Comparison of ENCODE assay signal across 25 cellular contexts in the genomic region with DNA sequence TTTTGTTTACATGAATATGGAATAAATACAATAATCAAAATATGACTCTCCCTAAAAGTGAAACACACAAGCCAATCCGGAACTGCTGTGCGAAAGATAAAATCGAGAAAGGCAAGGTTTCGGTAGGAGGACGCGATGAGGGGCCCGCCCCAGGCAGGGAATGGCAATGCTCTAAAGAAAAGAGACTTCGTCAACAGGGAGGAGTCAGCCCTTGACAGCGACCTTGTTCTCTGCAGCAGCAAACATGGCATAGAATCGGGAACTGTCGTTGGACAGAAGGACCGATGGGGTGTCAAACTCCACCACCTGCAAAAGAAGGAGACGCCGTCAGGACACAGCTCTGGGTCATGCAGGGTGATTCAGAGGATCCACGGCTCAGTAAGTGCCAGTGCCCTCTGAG.
"Had no signal": no experiment of that assay in that cellular context is flagged by ENCODE, and none has a peak within 500 bp of the region (broad histone marks: within the 10 kb centered on the region; RNA-seq: fewer than 3 reads in every experiment).

No MANE protein-coding gene starts in this region.

- H3K27me3 ChIP-seq: colonic mucosa, esophagus squamous epithelium, gastrocnemius medialis, heart left ventricle, hepatocyte, left lung had no signal

- H3K27ac ChIP-seq: colonic mucosa, epithelial cell of prostate, esophagus squamous epithelium, gastrocnemius medialis, heart left ventricle, hepatocyte, left lung, lower lobe of right lung had no signal

- H3K36me3 ChIP-seq: colonic mucosa had no signal

- H3K9me3 ChIP-seq: colonic mucosa, esophagus squamous epithelium, gastrocnemius medialis, heart left ventricle, left lung, lower lobe of right lung, mucosa of descending colon had no signal

- H3K79me2 ChIP-seq: hepatocyte had no signal

- H3K4me1 ChIP-seq: colonic mucosa, heart left ventricle, left lung, lower lobe of right lung had no signal

- FAIRE-seq: endometrium had no signal

- DNase-seq: colonic mucosa; cortex of kidney; effector CD8-positive, alpha-beta T cell; effector memory CD8-positive, alpha-beta T cell; endodermal cell; erythroblast; esophagus squamous epithelium; foreskin fibroblast; foreskin melanocyte; gastrocnemius medialis; heart left ventricle; hypothalamus; immature natural killer cell; islet precursor cell; left cardiac atrium; left lung; left ventricle myocardium superior; lower lobe of right lung; mesenchymal stem cell; mucosa of descending colon; naive B cell; naive thymus-derived CD8-positive, alpha-beta T cell had no signal

- H3K4me2 ChIP-seq: hepatocyte had no signal

- H3K4me3 ChIP-seq: colonic mucosa, esophagus squamous epithelium, gastrocnemius medialis, heart left ventricle, hepatocyte, left lung, lower lobe of right lung, mucosa of descending colon had no signal

- H2AFZ ChIP-seq: hepatocyte had no signal
